6 cellular contexts compared by ENCODE assay signal in genomic region chr15:40323953-40324937, GRCh38. TPM values are rescaled to one million over a fixed set of nuclear protein-coding genes. Genes with fewer than 3 reads are reported as not detected.
DNase-seq lines count a peak whose midpoint lies in the region; ATAC-seq and TF ChIP-seq lines count a peak whose summit lies in the region.

No MANE protein-coding gene starts in this region.

- H3K36me3 ChIP-seq in effector memory CD4-positive, alpha-beta T cell (ENCODE audit: control insufficient read depth, insufficient read depth, low read length), result no peaks in the 10 kb centered on the region

- no peaks in the 10 kb centered on the region for H3K9me3 ChIP-seq in effector memory CD4-positive, alpha-beta T cell (ENCODE audit: control insufficient read depth, low read length)

- H3K4me3 ChIP-seq in Jurkat, Clone E6-1 (ENCODE audit: low read length), result peak overlapping the region; percentile 53
- peak overlapping the region; percentile 48 for H3K4me3 ChIP-seq in effector memory CD4-positive, alpha-beta T cell (ENCODE audit: insufficient read depth, low read depth, low read length, poor library complexity, severe bottlenecking)
- H3K4me3 ChIP-seq in retinal pigment epithelial cell (ENCODE audit: low read length), result peak overlapping the region; percentile 58

- no peak for DNase-seq in Jurkat, Clone E6-1 (ENCODE audit: low read depth, low spot score)
- no peak for DNase-seq in effector memory CD4-positive, alpha-beta T cell
- no peak for DNase-seq in retinal pigment epithelial cell (ENCODE audit: low read depth)
- DNase-seq in SHP77 treated with DMSO at 0.1 percent for 48 hours (lab: John Stamatoyannopoulos, UW), result no peak
- no peak for DNase-seq in NK-92 (lab: John Stamatoyannopoulos, UW; ENCODE audit: unreplicated experiment)

- no peak for TF ChIP-seq CTCF in retinal pigment epithelial cell (conservative IDR thresholded peaks at IDR 0.05; ENCODE audit: low read depth, low read length)

- H3K4me1 ChIP-seq in effector memory CD4-positive, alpha-beta T cell (ENCODE audit: control insufficient read depth, insufficient read depth, low read length, poor library complexity, severe bottlenecking), result peaks cover 7% of the 10 kb centered on the region

- ATAC-seq in GM19395 (IDR thresholded peaks at IDR 0.05; ENCODE audit: unreplicated experiment), result peak; percentile 13

- no peaks in the 10 kb centered on the region for H3K27me3 ChIP-seq in effector memory CD4-positive, alpha-beta T cell (replicated peaks; ENCODE audit: control insufficient read depth, insufficient read depth, low read length, poor library complexity, severe bottlenecking)

- no peak overlapping the region for H3K27ac ChIP-seq in effector memory CD4-positive, alpha-beta T cell (ENCODE audit: insufficient read depth, low read length, poor library complexity, severe bottlenecking)

RNA-seq across cellular contexts. Expression of gene INAFM2, which starts 0.8 kb away (rescaled TPM):
- polyA plus RNA-seq in Jurkat, Clone E6-1 (2012; ENCODE audit: insufficient read depth, insufficient read length), result 23.3 TPM

RNA-seq across cellular contexts. Expression of gene CCDC9B, which starts 16.5 kb away (rescaled TPM):
- polyA plus RNA-seq in Jurkat, Clone E6-1 (2012; ENCODE audit: insufficient read depth, insufficient read length), result 1.5 TPM

RNA-seq across cellular contexts. Expression of gene PLCB2, which starts 16.5 kb away (rescaled TPM):
- polyA plus RNA-seq in Jurkat, Clone E6-1 (2012; ENCODE audit: insufficient read depth, insufficient read length), result 20.5 TPM

RNA-seq across cellular contexts. Expression of gene PHGR1, which starts 26.6 kb away (rescaled TPM):
- not detected for polyA plus RNA-seq in Jurkat, Clone E6-1 (2012; ENCODE audit: insufficient read depth, insufficient read length)

RNA-seq across cellular contexts. Expression of gene DISP2, which starts 33.8 kb away (rescaled TPM):
- 4.3 TPM for polyA plus RNA-seq in Jurkat, Clone E6-1 (2012; ENCODE audit: insufficient read depth, insufficient read length)
